Comparison of ENCODE assay signal across 1 cellular context in genomic region chr11:69449320-69450063, GRCh38.
TF ChIP-seq lines count a peak whose summit lies in the region.

No MANE protein-coding gene starts in this region.

TF ChIP-seq in K562, 482 proteins besides CTCF, POLR2A, EP300 and RAD21 (continued from another document and continues in another):
- TF ChIP-seq CHD7 (IDR thresholded peaks at IDR 0.05; ENCODE audit: low read depth, low read length) (no peak), CHAMP1 (IDR thresholded peaks at IDR 0.05) (no peak), NR2C2 (CRISPR knock-in tag; IDR thresholded peaks at IDR 0.05) (no peak; the same call in 1 of the 2 replicates), NR2C2 (tag; IDR thresholded peaks at IDR 0.05) (no peak; the same call in 1 of the 2 replicates), ZNF586 (CRISPR knock-in tag; conservative IDR thresholded peaks at IDR 0.05) (no peak), ATF2 (CRISPR knock-in tag; IDR thresholded peaks at IDR 0.05) (no peak), VEZF1 (CRISPR knock-in tag; IDR thresholded peaks at IDR 0.05) (peak; percentile 65), SRSF7 (optimal IDR thresholded peaks at IDR 0.05; ENCODE audit: low read depth, low read length) (no peak), CREB3L1 (IDR thresholded peaks at IDR 0.05; ENCODE audit: borderline replicate concordance, low read depth) (no peak), CTBP1 (IDR thresholded peaks at IDR 0.05; ENCODE audit: borderline replicate concordance) (peak; percentile 84; the same call in 1 of the 2 replicates), HNRNPL (IDR thresholded peaks at IDR 0.05; ENCODE audit: low read depth, low read length) (peak; percentile 79; the same call in 1 of the 2 replicates), ZNF140 (CRISPR knock-in tag; IDR thresholded peaks at IDR 0.05) (no peak), MLX (CRISPR knock-in tag; conservative IDR thresholded peaks at IDR 0.05) (no peak), MTA2 (IDR thresholded peaks at IDR 0.05; ENCODE audit: low read depth) (peak; percentile 72), ZBTB1 (CRISPR knock-in tag; IDR thresholded peaks at IDR 0.05; ENCODE audit: borderline replicate concordance, low read depth) (no peak), SAFB (IDR thresholded peaks at IDR 0.05; ENCODE audit: borderline replicate concordance, low read depth, low read length) (no peak), BACH1 (tag; IDR thresholded peaks at IDR 0.05) (no peak), STAT5B (CRISPR knock-in tag; IDR thresholded peaks at IDR 0.05) (no peak), PTRF (tag; IDR thresholded peaks at IDR 0.05) (no peak), PPARD (CRISPR knock-in tag; IDR thresholded peaks at IDR 0.05) (no peak), RFX5 (IDR thresholded peaks at IDR 0.05; ENCODE audit: low read depth, low read length) (no peak), DNMT1 (IDR thresholded peaks at IDR 0.05) (no peak), ZNF584 (CRISPR knock-in tag; IDR thresholded peaks at IDR 0.05; ENCODE audit: low read depth) (no peak; the same call in 1 of the 2 replicates), NR2C1 (IDR thresholded peaks at IDR 0.05) (no peak), NR2C1 (tag; IDR thresholded peaks at IDR 0.05) (no peak), ILK (tag; IDR thresholded peaks at IDR 0.05; ENCODE audit: borderline replicate concordance, low read depth) (no peak), TEAD2 (tag; IDR thresholded peaks at IDR 0.05) (no peak), TRIM25 (IDR thresholded peaks at IDR 0.05; ENCODE audit: borderline replicate concordance) (no peak), HIVEP1 (CRISPR knock-in tag; IDR thresholded peaks at IDR 0.05) (no peak), ZBTB33 (CRISPR knock-in tag; IDR thresholded peaks at IDR 0.05) (peak; percentile 53; the same call in 1 of the 2 replicates), GTF2B (IDR thresholded peaks at IDR 0.05; ENCODE audit: extremely low read depth, insufficient read length) (no peak)
